In the genomic region with DNA sequence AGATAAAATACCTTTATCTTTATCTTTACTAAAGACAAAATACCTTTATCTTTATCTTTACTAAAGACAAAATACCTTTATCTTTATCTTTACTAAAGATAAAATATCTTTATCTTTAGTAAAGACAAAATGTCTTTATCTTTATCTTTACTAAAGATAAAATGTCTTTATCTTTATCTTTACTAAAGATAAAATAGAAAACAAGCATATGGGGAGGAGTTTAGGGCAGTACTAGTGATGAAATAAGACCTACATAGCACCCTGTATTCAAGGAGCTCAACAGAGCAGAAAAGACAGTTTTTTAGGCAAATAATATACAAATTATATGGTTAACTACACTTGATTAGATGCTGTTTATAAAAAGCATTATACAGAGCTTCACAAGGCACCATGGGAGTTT, we compare ENCODE assay signal across 23 cellular contexts. TPM values are rescaled to one million over a fixed set of nuclear protein-coding genes. Genes with fewer than 3 reads are reported as not detected.
"Had no signal": no experiment of that assay in that cellular context is flagged by ENCODE, and none has a peak within 500 bp of the region (broad histone marks: within the 10 kb centered on the region; RNA-seq: fewer than 3 reads in every experiment).

No MANE protein-coding gene starts in this region.

- FAIRE-seq: bronchial epithelial cell, endothelial cell of umbilical vein had no signal

- H3K9me3 Mint-ChIP-seq: activated T-cell treated with anti-CD3 and anti-CD28 coated beads, Interleukin-2, amount 50 U/mL, for 4 hours; naive thymus-derived CD8-positive, alpha-beta T cell; WTC11 had no signal

- H3K4me3 ChIP-seq: lung, thyroid gland had no signal

- H3K4me1 Mint-ChIP-seq: WTC11 had no signal

- H3K4me3 Mint-ChIP-seq: activated T-cell treated with anti-CD3 and anti-CD28 coated beads, Interleukin-2, amount 50 U/mL, for 4 hours; WTC11 had no signal

- H3K4me1 ChIP-seq: parathyroid adenoma, thyroid gland had no signal

- H3K27ac Mint-ChIP-seq: WTC11 had no signal

- H3K36me3 Mint-ChIP-seq: naive thymus-derived CD8-positive, alpha-beta T cell; WTC11 had no signal

- H3K27ac ChIP-seq: parathyroid adenoma, thyroid gland had no signal

- H3K36me3 ChIP-seq: thyroid gland had no signal

- H3K9me3 ChIP-seq: thyroid gland had no signal

- ATAC-seq: left lobe of liver, right cardiac atrium, WTC11 had no signal

- H3K9ac ChIP-seq: parathyroid adenoma had no signal

- H3K27me3 ChIP-seq: thyroid gland had no signal

- H2AFZ ChIP-seq: parathyroid adenoma had no signal

- DNase-seq: amygdala; cortex of kidney; effector CD8-positive, alpha-beta T cell; foreskin melanocyte; head of caudate nucleus; hypothalamus; T1000; thyroid gland had no signal

- H3K79me2 ChIP-seq: parathyroid adenoma had no signal

RNA-seq across cellular contexts. Expression of a gene that starts 19.3 kb away (rescaled TPM):
- total RNA-seq: endothelial cell of umbilical vein, left lobe of liver, pulmonary artery endothelial cell, thyroid gland, WTC11 had no signal
- polyA plus RNA-seq: endothelial cell of umbilical vein, right cardiac atrium had no signal

RNA-seq across cellular contexts. Expression of a gene that starts 29.8 kb away (rescaled TPM):
- total RNA-seq: activated T-cell treated with anti-CD3 and anti-CD28 coated beads, Interleukin-2, amount 50 U/mL, for 4 hours; bronchial epithelial cell; endothelial cell of umbilical vein; esophagus mucosa; kidney epithelial cell; left lobe of liver; lung; naive thymus-derived CD8-positive, alpha-beta T cell; pulmonary artery endothelial cell; right cardiac atrium; subcutaneous adipose tissue; T-helper 1 cell treated with Interleukin-12 subunit alpha and Interleukin-12 subunit beta and Interleukin-4 antibody, amounts not matched to agents 30 ng/mL and 1 ng/mL, for 36 hours; thyroid gland; ureter; WTC11 had no signal
- polyA plus RNA-seq: endothelial cell of umbilical vein; lung; naive thymus-derived CD8-positive, alpha-beta T cell; right cardiac atrium had no signal
